In genomic region chr17:72342582-72343527, GRCh38 we compare ENCODE assay signal across 14 cellular contexts.
DNase-seq lines count a peak whose midpoint lies in the region; ATAC-seq, FAIRE-seq and TF ChIP-seq lines count a peak whose summit lies in the region.
"Had no signal": no experiment of that assay in that cellular context is flagged by ENCODE, and none has a peak within 500 bp of the region (broad histone marks: within the 10 kb centered on the region; RNA-seq: fewer than 3 reads in every experiment).

No MANE protein-coding gene starts in this region.

- 47% methylated on average over 29 of the region's 29 CpGs for WGBS in right cardiac atrium

- H3K27me3 Mint-ChIP-seq in astrocyte (ENCODE audit: low read depth, unreplicated experiment): no peaks in the 10 kb centered on the region
- no peaks in the 10 kb centered on the region for H3K27me3 Mint-ChIP-seq in activated CD8-positive, alpha-beta memory T cell treated with anti-CD3 and anti-CD28 coated beads, Interleukin-2, amount 10 ng/mL, durations not matched to agents 7 days and 5 days

- H3K4me2 ChIP-seq in astrocyte (ENCODE audit: low read length): peak overlapping the region; percentile 78
- H3K4me2 ChIP-seq: BLaER1 treated with 17β-estradiol and CSF1 and Interleukin-3, amounts not matched to agents 10 nM and 100 nM had no signal

- intact Hi-C loops in right cardiac atrium (cut with DNase I) (no loop called here), posterior cingulate gyrus (cut with DNase I) (loop anchor here (10.0 kb wide), 1 partner anchor 172 kb away; no protein-coding TSS in a partner anchor)

- peak overlapping the region; percentile 74 for H3K9ac ChIP-seq in astrocyte (ENCODE audit: low read length)
- H3K9ac ChIP-seq: BLaER1 treated with 17β-estradiol and CSF1 and Interleukin-3, amounts not matched to agents 10 nM and 100 nM had no signal

- peaks cover 45% of the 10 kb centered on the region for H3K4me1 Mint-ChIP-seq in astrocyte (ENCODE audit: low read depth, unreplicated experiment)
- no peaks in the 10 kb centered on the region for H3K4me1 Mint-ChIP-seq in activated CD8-positive, alpha-beta memory T cell treated with anti-CD3 and anti-CD28 coated beads, Interleukin-2, amount 10 ng/mL, durations not matched to agents 7 days and 5 days
- H3K4me1 Mint-ChIP-seq: activated B cell treated with CpG ODN at 0.5 μM for 24 hours had no signal

- H3K27me3 ChIP-seq in astrocyte (ENCODE audit: insufficient read depth, low read length) (no peaks in the 10 kb centered on the region), right cardiac atrium (ENCODE audit: control insufficient read depth, insufficient read depth) (no peaks in the 10 kb centered on the region)

- H3K4me1 ChIP-seq in astrocyte (ENCODE audit: insufficient read depth, low read length): peaks cover 56% of the 10 kb centered on the region
- peaks cover 4% of the 10 kb centered on the region for H3K4me1 ChIP-seq in right cardiac atrium (ENCODE audit: control insufficient read depth, insufficient read depth, low read length)

- H3K27ac ChIP-seq in astrocyte (ENCODE audit: low read depth, low read length) (peak overlapping the region; percentile 77), right cardiac atrium (ENCODE audit: low read length) (peak overlapping the region; percentile 26)
- H3K27ac ChIP-seq: BLaER1 treated with 17β-estradiol and CSF1 and Interleukin-3, amounts not matched to agents 10 nM and 100 nM; skin epidermis had no signal

- TF ChIP-seq CTCF in astrocyte (IDR thresholded peaks at IDR 0.05; ENCODE audit: insufficient read depth, low read depth, low read length): no peak

- CTCF ChIA-PET in activated CD8-positive, alpha-beta memory T cell treated with anti-CD3 and anti-CD28 coated beads, Interleukin-2, amount 10 ng/mL, durations not matched to agents 7 days and 5 days (lab: Charles Lee): no interaction called here

- H4K20me1 ChIP-seq in astrocyte (ENCODE audit: insufficient read depth, low read length): no peaks in the 10 kb centered on the region
- H4K20me1 ChIP-seq: BLaER1 treated with 17β-estradiol and CSF1 and Interleukin-3, amounts not matched to agents 10 nM and 100 nM had no signal

- peak; percentile 81 to 82 for ATAC-seq in right cardiac atrium
- no peak for ATAC-seq in esophagus mucosa
- no peak for ATAC-seq in activated CD8-positive, alpha-beta memory T cell treated with anti-CD3 and anti-CD28 coated beads, Interleukin-2, amount 10 ng/mL, durations not matched to agents 7 days and 5 days
- ATAC-seq in HG02885 (IDR thresholded peaks at IDR 0.05; ENCODE audit: poor library complexity, unreplicated experiment): no peak
- no peak for ATAC-seq in GM18873 (IDR thresholded peaks at IDR 0.05; ENCODE audit: low FRiP score, unreplicated experiment)

- FAIRE-seq in astrocyte (lab: Jason Lieb, UNC): no peak
- FAIRE-seq: keratinocyte had no signal

- peak overlapping the region; percentile 38 for H3K27ac Mint-ChIP-seq in astrocyte (ENCODE audit: unreplicated experiment)
- H3K27ac Mint-ChIP-seq in activated CD8-positive, alpha-beta memory T cell treated with anti-CD3 and anti-CD28 coated beads, Interleukin-2, amount 10 ng/mL, durations not matched to agents 7 days and 5 days: no peak overlapping the region
- H3K27ac Mint-ChIP-seq: activated B cell treated with CpG ODN at 0.5 μM for 24 hours, IgD-negative memory B cell had no signal

- no peaks in the 10 kb centered on the region for H3K36me3 ChIP-seq in astrocyte (ENCODE audit: insufficient read depth, low read length)
- H3K36me3 ChIP-seq: BLaER1 treated with 17β-estradiol and CSF1 and Interleukin-3, amounts not matched to agents 10 nM and 100 nM had no signal

- DNase-seq in C1 segment of cervical spinal cord (lab: John Stamatoyannopoulos, UW): peak in 13 of 14 donors; percentile 6 to 68 (median 43)
- DNase-seq in astrocyte (ENCODE audit: low read depth): peak; percentile 76
- DNase-seq in right cardiac atrium: peak; percentile 84 to 86 (median 86)
- peak; percentile 29 to 92 (median 54) for DNase-seq in posterior cingulate gyrus
- DNase-seq in activated CD8-positive, alpha-beta memory T cell treated with anti-CD3 and anti-CD28 coated beads, Interleukin-2, amount 10 ng/mL, durations not matched to agents 7 days and 5 days: no peak
- DNase-seq: activated B cell treated with CpG ODN at 0.5 μM for 24 hours; activated effector memory CD4-positive, alpha-beta T cell treated with anti-CD3 and anti-CD28 coated beads, Interleukin-2, amount 50 U/mL, for 16 hours had no signal

- H3K4me3 ChIP-seq in astrocyte (ENCODE audit: insufficient read depth, low read depth, low read length) (peak overlapping the region; percentile 42), right cardiac atrium (ENCODE audit: low read length) (no peak overlapping the region)
- H3K4me3 ChIP-seq: BLaER1 treated with 17β-estradiol and CSF1 and Interleukin-3, amounts not matched to agents 10 nM and 100 nM; skin epidermis had no signal

- H2AFZ ChIP-seq in astrocyte (ENCODE audit: low read depth, low read length): peak overlapping the region; percentile 40

- no peaks in the 10 kb centered on the region for H3K79me2 ChIP-seq in astrocyte (ENCODE audit: insufficient read depth, low read length)

- H3K9me3 ChIP-seq in astrocyte (ENCODE audit: insufficient read depth, low read depth, low read length) (no peaks in the 10 kb centered on the region), right cardiac atrium (ENCODE audit: control insufficient read depth, low read length) (no peaks in the 10 kb centered on the region)
- H3K9me3 ChIP-seq: BLaER1 treated with 17β-estradiol and CSF1 and Interleukin-3, amounts not matched to agents 10 nM and 100 nM had no signal

- no peak overlapping the region for H3K4me3 Mint-ChIP-seq in astrocyte (ENCODE audit: unreplicated experiment)
- no peak overlapping the region for H3K4me3 Mint-ChIP-seq in activated CD8-positive, alpha-beta memory T cell treated with anti-CD3 and anti-CD28 coated beads, Interleukin-2, amount 10 ng/mL, durations not matched to agents 7 days and 5 days
- H3K4me3 Mint-ChIP-seq: activated B cell treated with CpG ODN at 0.5 μM for 24 hours, IgD-negative memory B cell had no signal

- peaks cover 5% of the 10 kb centered on the region for H3K36me3 Mint-ChIP-seq in astrocyte (ENCODE audit: low read depth, unreplicated experiment)
- H3K36me3 Mint-ChIP-seq in activated CD8-positive, alpha-beta memory T cell treated with anti-CD3 and anti-CD28 coated beads, Interleukin-2, amount 10 ng/mL, durations not matched to agents 7 days and 5 days: no peaks in the 10 kb centered on the region
- H3K36me3 Mint-ChIP-seq: IgD-negative memory B cell had no signal

- H3K9me3 Mint-ChIP-seq in astrocyte (ENCODE audit: unreplicated experiment): peaks cover 2% of the 10 kb centered on the region
- H3K9me3 Mint-ChIP-seq in activated CD8-positive, alpha-beta memory T cell treated with anti-CD3 and anti-CD28 coated beads, Interleukin-2, amount 10 ng/mL, durations not matched to agents 7 days and 5 days (ENCODE audit: low read depth): no peaks in the 10 kb centered on the region

Comparison
In these comparisons a context has a peak if more than half of its experiments do, and no peak if none do; other contexts are left out.
1. ATAC-seq: peak in right cardiac atrium (2 of 2); none in esophagus mucosa (single experiment), activated CD8-positive, alpha-beta memory T cell treated with anti-CD3 and anti-CD28 coated beads, Interleukin-2, amount 10 ng/mL, durations not matched to agents 7 days and 5 days (single experiment), HG02885 (single experiment) and GM18873 (single experiment).